8 cellular contexts compared by ENCODE assay signal in genomic region chr5:170633235-170634041, GRCh38.
DNase-seq lines count a peak whose midpoint lies in the region; ATAC-seq and TF ChIP-seq lines count a peak whose summit lies in the region.

No MANE protein-coding gene starts in this region.

- peaks cover 34% of the 10 kb centered on the region for H3K27me3 Mint-ChIP-seq in type B pancreatic cell

- intact Hi-C loops in mucosa of descending colon (cut with DNase I, micrococcal nuclease) = no loop called here

- TF ChIP-seq POLR2A in erythroblast (IDR thresholded peaks at IDR 0.05; ENCODE audit: low read length) = no peak

- H3K4me3 ChIP-seq in HUES48 (ENCODE audit: low read depth, low read length) = peak overlapping the region; percentile 73
- H3K4me3 ChIP-seq in SU-DHL-6 (ENCODE audit: insufficient read depth, low read length, poor library complexity, severe bottlenecking) = no peak overlapping the region
- no peak overlapping the region for H3K4me3 ChIP-seq in mucosa of descending colon

- H3K9me3 Mint-ChIP-seq in type B pancreatic cell = no peaks in the 10 kb centered on the region

- H3F3A ChIP-seq in SU-DHL-6 (ENCODE audit: insufficient read depth) = no peaks in the 10 kb centered on the region

- no peaks in the 10 kb centered on the region for H3K9me3 ChIP-seq in HUES48 (ENCODE audit: control insufficient read depth, insufficient read depth, low read length)
- H3K9me3 ChIP-seq in SU-DHL-6 (ENCODE audit: insufficient read depth, low read length) = no peaks in the 10 kb centered on the region
- H3K9me3 ChIP-seq in mucosa of descending colon = no peaks in the 10 kb centered on the region

- DNase-seq in EL = peak; percentile 91
- DNase-seq in erythroblast (lab: John Stamatoyannopoulos, UW) = peak; percentile 15 to 38
- peak in 1 of 3 donors; percentile 46 for DNase-seq in mucosa of descending colon
- no peak for DNase-seq in type B pancreatic cell (ENCODE audit: extremely low spot score, unreplicated experiment)
- DNase-seq in NCI-H128 (lab: John Stamatoyannopoulos, UW; ENCODE audit: unreplicated experiment) = no peak

- H3K27ac Mint-ChIP-seq in type B pancreatic cell = peak overlapping the region; percentile 85

- no peaks in the 10 kb centered on the region for H3K79me2 ChIP-seq in SU-DHL-6 (ENCODE audit: insufficient read depth, low read length)

- H3K27ac ChIP-seq in HUES48 (ENCODE audit: low read depth, low read length) (peak overlapping the region; percentile 67), SU-DHL-6 (ENCODE audit: low read depth, low read length) (no peak overlapping the region)

- H3K27me3 ChIP-seq in HUES48 (ENCODE audit: control insufficient read depth, insufficient read depth, low read length) = no peaks in the 10 kb centered on the region
- H3K27me3 ChIP-seq in SU-DHL-6 (ENCODE audit: low read length) = no peaks in the 10 kb centered on the region

- H4K20me1 ChIP-seq in SU-DHL-6 (ENCODE audit: low read depth, low read length) = no peaks in the 10 kb centered on the region

- no peaks in the 10 kb centered on the region for H3K36me3 Mint-ChIP-seq in type B pancreatic cell

- H2AFZ ChIP-seq in SU-DHL-6 (ENCODE audit: low read depth, low read length, severe bottlenecking) = no peak overlapping the region

- H3K4me1 Mint-ChIP-seq in type B pancreatic cell (ENCODE audit: unreplicated experiment) = peaks cover 26% of the 10 kb centered on the region

- ATAC-seq in mucosa of descending colon (peak; percentile 30), HG03460 (IDR thresholded peaks at IDR 0.05; ENCODE audit: unreplicated experiment) (no peak)

- H3K4me3 Mint-ChIP-seq in type B pancreatic cell = peak overlapping the region; percentile 89

- H3K4me2 ChIP-seq in SU-DHL-6 (ENCODE audit: low read depth, low read length, poor library complexity, severe bottlenecking) = peak overlapping the region; percentile 18

- peaks cover 20% of the 10 kb centered on the region for H3K4me1 ChIP-seq in HUES48 (ENCODE audit: control insufficient read depth, insufficient read depth, low read length)
- H3K4me1 ChIP-seq in mucosa of descending colon (ENCODE audit: low read depth) = peaks cover 9% of the 10 kb centered on the region

- TF ChIP-seq CTCF in SU-DHL-6 (IDR thresholded peaks at IDR 0.05; ENCODE audit: insufficient read depth, low read length, poor library complexity, severe bottlenecking) = no peak
- TF ChIP-seq CTCF in mucosa of descending colon (IDR thresholded peaks at IDR 0.05) = no peak
- peak; percentile 13 for TF ChIP-seq CTCF in type B pancreatic cell (conservative IDR thresholded peaks at IDR 0.05)

- no peaks in the 10 kb centered on the region for H3K9me2 ChIP-seq in SU-DHL-6 (replicated peaks; ENCODE audit: insufficient read depth, low read length)

- H3K9ac ChIP-seq in HUES48 (ENCODE audit: low read depth, low read length) (0 out of 2 replicates have a peak overlapping the region, but pooled peaks have one; percentile 23), SU-DHL-6 (ENCODE audit: low read length) (no peak overlapping the region)

- H3K36me3 ChIP-seq in HUES48 (ENCODE audit: control insufficient read depth, insufficient read depth, low read length) = no peaks in the 10 kb centered on the region
- H3K36me3 ChIP-seq in SU-DHL-6 (ENCODE audit: low read length) = no peaks in the 10 kb centered on the region
- no peaks in the 10 kb centered on the region for H3K36me3 ChIP-seq in mucosa of descending colon (ENCODE audit: low read depth)

Comparison
In these comparisons a context has a peak if more than half of its experiments do, and no peak if none do; other contexts are left out.
1. DNase-seq: peak in EL (single experiment) and erythroblast (2 of 2); none in type B pancreatic cell (single experiment) and NCI-H128 (single experiment).